30 cellular contexts compared by ENCODE assay signal in genomic region chr10:16348891-16349290, GRCh38.
"Had no signal": no experiment of that assay in that cellular context is flagged by ENCODE, and none has a peak within 500 bp of the region (broad histone marks: within the 10 kb centered on the region; RNA-seq: fewer than 3 reads in every experiment).

No MANE protein-coding gene starts in this region.

- FAIRE-seq: islet of Langerhans, kidney had no signal

- H3K9ac ChIP-seq: neural progenitor cell, parathyroid adenoma had no signal

- H3K4me3 Mint-ChIP-seq: immature natural killer cell; mesothelial cell of epicardium; naive B cell; natural killer cell; nephron progenitor cell; neural progenitor cell; stimulated activated memory B cell treated with anti-CD40 and anti-IgM and Interleukin-4, amounts not matched to agents 10 μg/mL and 1 μg/mL and 100 μg/mL, for 72 hours; stimulated activated naive CD8-positive, alpha-beta T cell treated with anti-CD3 and anti-CD28 coated beads, Interleukin-15, amount 100 ng/mL, for 72 hours; type B pancreatic cell had no signal

- H3K4me2 ChIP-seq: neural progenitor cell, smooth muscle cell had no signal

- H3K36me3 Mint-ChIP-seq: immature natural killer cell; mesothelial cell of epicardium; naive B cell; natural killer cell; neural progenitor cell; stimulated activated memory B cell treated with anti-CD40 and anti-IgM and Interleukin-4, amounts not matched to agents 10 μg/mL and 1 μg/mL and 100 μg/mL, for 72 hours; type B pancreatic cell had no signal

- H3K27me3 Mint-ChIP-seq: stimulated activated memory B cell treated with anti-CD40 and anti-IgM and Interleukin-4, amounts not matched to agents 10 μg/mL and 1 μg/mL and 100 μg/mL, for 72 hours; type B pancreatic cell had no signal

- H2AFZ ChIP-seq: neural progenitor cell, parathyroid adenoma had no signal

- H3K4me3 ChIP-seq: left ventricle myocardium inferior, lung, neural progenitor cell, psoas muscle, right atrium auricular region, right lobe of liver, smooth muscle cell, tibial nerve, vagina had no signal

- H3K9me3 ChIP-seq: neutrophil, psoas muscle, right atrium auricular region, right lobe of liver, vagina had no signal

- H3K4me1 Mint-ChIP-seq: immature natural killer cell; mesothelial cell of epicardium; naive B cell; natural killer cell; nephron progenitor cell; neural progenitor cell; stimulated activated memory B cell treated with anti-CD40 and anti-IgM and Interleukin-4, amounts not matched to agents 10 μg/mL and 1 μg/mL and 100 μg/mL, for 72 hours; stimulated activated naive CD8-positive, alpha-beta T cell treated with anti-CD3 and anti-CD28 coated beads, Interleukin-15, amount 100 ng/mL, for 72 hours had no signal

- H3K36me3 ChIP-seq: left ventricle myocardium inferior, neural progenitor cell, neutrophil, right atrium auricular region, right lobe of liver, tibial nerve, vagina had no signal

- DNase-seq: hippocampal formation; immature natural killer cell; kidney; left ventricle myocardium inferior; mesendoderm; naive B cell; natural killer cell; nephron progenitor cell; occipital lobe; psoas muscle; right lobe of liver; stimulated activated CD4-positive, alpha-beta T cell treated with anti-CD3 and anti-CD28 coated beads, Interleukin-1b, Interleukin-23, amount 100 ng/mL, for 48 hours; stimulated activated CD4-positive, alpha-beta T cell treated with anti-CD3 and anti-CD28 coated beads, Interleukin-2, amount 100 ng/mL, for 48 hours; stimulated activated CD4-positive, alpha-beta T cell treated with anti-CD3 and anti-CD28 coated beads, Interleukin-4, amount 100 ng/mL, for 4 hours; stimulated activated CD8-positive, alpha-beta memory T cell treated with anti-CD3 and anti-CD28 coated beads, Interleukin-4, amount 100 ng/mL, for 48 hours; stimulated activated naive CD4-positive, alpha-beta T cell treated with Interleukin-2 at 50 U/mL for 16 hours; stimulated activated naive CD8-positive, alpha-beta T cell treated with anti-CD3 and anti-CD28 coated beads, Interleukin-15, amount 100 ng/mL, for 72 hours; substantia nigra had no signal

- H3K4me1 ChIP-seq: left ventricle myocardium inferior, neural progenitor cell, parathyroid adenoma, psoas muscle, right atrium auricular region, right lobe of liver, tibial nerve, vagina had no signal

- H3K27ac Mint-ChIP-seq: immature natural killer cell; mesothelial cell of epicardium; naive B cell; natural killer cell; nephron progenitor cell; neural progenitor cell; stimulated activated memory B cell treated with anti-CD40 and anti-IgM and Interleukin-4, amounts not matched to agents 10 μg/mL and 1 μg/mL and 100 μg/mL, for 72 hours; stimulated activated naive CD8-positive, alpha-beta T cell treated with anti-CD3 and anti-CD28 coated beads, Interleukin-15, amount 100 ng/mL, for 72 hours; type B pancreatic cell had no signal

- H3K27ac ChIP-seq: left ventricle myocardium inferior, neural progenitor cell, neutrophil, parathyroid adenoma, psoas muscle, right atrium auricular region, right lobe of liver, tibial nerve, vagina had no signal

- H3K9me3 Mint-ChIP-seq: natural killer cell; neural progenitor cell; stimulated activated naive CD8-positive, alpha-beta T cell treated with anti-CD3 and anti-CD28 coated beads, Interleukin-15, amount 100 ng/mL, for 72 hours; type B pancreatic cell had no signal

- H3K27me3 ChIP-seq: neural progenitor cell, neutrophil, right atrium auricular region, right lobe of liver, tibial nerve, vagina had no signal

- H3K79me2 ChIP-seq: parathyroid adenoma had no signal
